Comparison of ENCODE assay signal across 14 cellular contexts in the genomic region with DNA sequence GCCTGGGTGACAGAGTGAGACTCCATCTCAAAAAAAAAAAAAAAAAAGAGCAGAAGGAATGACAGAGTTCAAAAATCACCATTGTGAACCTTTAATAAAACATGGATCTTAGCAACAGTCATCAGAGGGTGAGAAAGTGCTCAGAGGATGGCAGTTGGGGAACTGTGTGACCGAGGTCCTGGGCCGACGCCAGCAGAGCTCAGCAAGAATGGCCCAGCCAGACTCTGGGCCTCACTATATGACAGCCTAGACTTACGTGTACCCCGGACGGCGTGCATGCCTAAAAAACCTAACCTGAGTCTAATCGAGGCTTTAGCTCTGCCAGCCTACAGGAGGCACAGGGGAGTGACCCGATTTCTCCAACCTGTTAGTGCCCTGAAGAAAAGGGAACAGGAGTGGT.
"Had no signal": no experiment of that assay in that cellular context is flagged by ENCODE, and none has a peak within 500 bp of the region (broad histone marks: within the 10 kb centered on the region; RNA-seq: fewer than 3 reads in every experiment).

No MANE protein-coding gene starts in this region.

- H3K9me3 ChIP-seq: ovary, SK-N-SH, transverse colon had no signal

- H3K27ac ChIP-seq: epithelial cell of prostate, ovary had no signal

- H3K4me2 ChIP-seq: SK-N-SH had no signal

- H3K27me3 ChIP-seq: ovary, transverse colon had no signal

- ATAC-seq: activated T-helper 17 cell treated with anti-CD3 and anti-CD28 coated beads, Interleukin-2, amount 50 U/mL, for 72 hours; left lobe of liver; WTC11 had no signal

- H3K4me3 ChIP-seq: coronary artery, ovary, skin epidermis, transverse colon had no signal

- H3K36me3 ChIP-seq: ovary had no signal

- H3K9ac ChIP-seq: SK-N-SH had no signal

- DNase-seq: activated CD4-positive, alpha-beta T cell treated with anti-CD3 and anti-CD28 coated beads, Interleukin-2, amount 10 ng/mL, durations not matched to agents 24 days and 14 days; activated CD8-positive, alpha-beta memory T cell treated with anti-CD3 and anti-CD28 coated beads for 24 hours; activated naive CD4-positive, alpha-beta T cell treated with anti-CD3 and anti-CD28 coated beads for 36 hours; effector memory CD4-positive, alpha-beta T cell; glutamatergic neuron; ovary; SK-N-SH; transverse colon had no signal
